8 cellular contexts compared by ENCODE assay signal in genomic region chr12:47813491-47814196, GRCh38. TPM values are rescaled to one million over a fixed set of nuclear protein-coding genes. Genes with fewer than 3 reads are reported as not detected.
DNase-seq lines count a peak whose midpoint lies in the region; ATAC-seq and TF ChIP-seq lines count a peak whose summit lies in the region.

No MANE protein-coding gene starts in this region.

- peaks cover 92% of the 10 kb centered on the region for H3K4me1 ChIP-seq in KMS-11 (ENCODE audit: low read depth, poor library complexity, severe bottlenecking)
- peaks cover 97% of the 10 kb centered on the region for H3K4me1 ChIP-seq in suprapubic skin

- TF ChIP-seq EP300 in suprapubic skin (IDR thresholded peaks at IDR 0.05): no peak

- TF ChIP-seq CTCF in GM12875 (IDR thresholded peaks at IDR 0.05; ENCODE audit: borderline replicate concordance, insufficient read depth, low read depth, low read length): no peak
- TF ChIP-seq CTCF in KMS-11 (conservative IDR thresholded peaks at IDR 0.05; ENCODE audit: low read depth, low read length): peak; percentile 26; the same call in 1 of the 2 replicates
- no peak for TF ChIP-seq CTCF in suprapubic skin (IDR thresholded peaks at IDR 0.05)

- H3K9me3 ChIP-seq in suprapubic skin: no peaks in the 10 kb centered on the region

- H3K27ac ChIP-seq in KMS-11 (peak overlapping the region; percentile 88), angular gyrus (ENCODE audit: low read depth, low read length) (peak overlapping the region; percentile 96), suprapubic skin (peak overlapping the region; percentile 97)

- no peak for DNase-seq in left colon
- no peak for DNase-seq in suprapubic skin (ENCODE audit: low spot score in 2 of 2)
- DNase-seq in HPDE6-E6E7 (ENCODE audit: extremely low spot score): no peak
- no peak for DNase-seq in G401 (ENCODE audit: low spot score)

- H3K36me3 ChIP-seq in KMS-11 (ENCODE audit: insufficient read depth) (no peaks in the 10 kb centered on the region; the same call in 1 of the 2 replicates), suprapubic skin (no peaks in the 10 kb centered on the region)

- H2AFZ ChIP-seq in KMS-11 (ENCODE audit: low read depth): no peak overlapping the region

- peaks cover 88% of the 10 kb centered on the region for H3K79me2 ChIP-seq in KMS-11 (ENCODE audit: insufficient read depth, low read depth)

- H3K27me3 ChIP-seq in KMS-11 (ENCODE audit: insufficient read depth, low read depth): no peaks in the 10 kb centered on the region
- no peaks in the 10 kb centered on the region for H3K27me3 ChIP-seq in suprapubic skin

- peak overlapping the region; percentile 99 for H3K4me2 ChIP-seq in KMS-11

- H3K4me3 ChIP-seq in GM12875 (ENCODE audit: low read depth, low read length) (peak overlapping the region; percentile 50), KMS-11 (IDR thresholded peaks at IDR 0.05; ENCODE audit: insufficient read depth, low read depth, low read length) (no peak overlapping the region), suprapubic skin (peak overlapping the region; percentile 38)

- in situ Hi-C loops in G401 (cut with HindIII; ENCODE audit: low sequenced_read_pairs): no loop called here

- H4K20me1 ChIP-seq in KMS-11 (ENCODE audit: insufficient read depth): no peaks in the 10 kb centered on the region

- TF ChIP-seq POLR2A in suprapubic skin (IDR thresholded peaks at IDR 0.05): no peak

- ATAC-seq in GM21717 (IDR thresholded peaks at IDR 0.05; ENCODE audit: unreplicated experiment) (peak; percentile 29), left colon (peak; percentile 21)

- 21% methylated on average over 7 of the region's 9 CpGs for WGBS in suprapubic skin

- intact Hi-C loops in left colon (cut with DNase I, micrococcal nuclease): no loop called here

- H3K9ac ChIP-seq in KMS-11: peak overlapping the region; percentile 57

RNA-seq across cellular contexts. Expression of gene HDAC7, which starts 6.1 kb away (rescaled TPM):
- total RNA-seq in left colon (10 to 100 TPM; 21.6 to 25.6 TPM), suprapubic skin (100 to 1,000 TPM in 1 of 4 donors, 10 to 100 TPM in 3; 47.9 to 152 (median 76.2) TPM)
- total RNA-seq in G401 (2014; rRNA removed; shearing (Covaris generic)): 26.8 and 46.8 TPM in 2 replicates

RNA-seq across cellular contexts. Expression of gene SLC48A1, which starts 40.6 kb away (rescaled TPM):
- total RNA-seq in left colon (10 to 100 TPM; 18.1 to 18.9 TPM), suprapubic skin (10 to 100 TPM; 38.2 to 53.6 (median 44.7) TPM)
- 32.3 and 34.4 TPM in 2 replicates for total RNA-seq in G401 (2014; rRNA removed; shearing (Covaris generic))

RNA-seq across cellular contexts. Expression of gene RAPGEF3, which starts 55.0 kb away (rescaled TPM):
- total RNA-seq in left colon (1 to 10 TPM; 8.5 to 9.7 TPM), suprapubic skin (10 to 100 TPM in 3 of 4 donors, 1 to 10 TPM in 1; 9.3 to 48.9 (median 20.0) TPM)
- 6.1 and 9.0 TPM in 2 replicates for total RNA-seq in G401 (2014; rRNA removed; shearing (Covaris generic))
